21 cellular contexts compared by ENCODE assay signal in the genomic region with DNA sequence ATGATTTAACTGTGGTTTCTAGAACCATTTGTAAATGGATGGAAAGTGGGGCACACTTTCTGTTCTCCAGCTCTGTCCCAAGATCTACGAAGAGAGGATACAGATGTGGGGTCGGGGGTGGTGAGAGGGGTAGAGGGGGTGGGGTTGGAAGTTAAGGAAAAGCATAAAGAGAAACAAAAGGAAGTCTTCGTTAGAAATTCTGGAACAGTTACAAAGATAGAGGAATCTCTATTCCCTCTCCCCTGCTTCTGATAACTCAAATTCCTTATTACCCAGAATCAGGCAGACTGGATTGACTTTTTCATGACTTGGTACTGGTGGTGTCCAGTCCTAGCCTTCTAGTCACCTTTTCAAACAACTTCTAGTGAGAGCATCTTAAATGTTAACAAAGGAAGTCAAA. TPM values are rescaled to one million over a fixed set of nuclear protein-coding genes. Genes with fewer than 3 reads are reported as not detected.
A peak's percentile ranks its signal among the peaks of the same experiment; 100 is the strongest.
DNase-seq lines count a peak whose midpoint lies in the region; ATAC-seq and TF ChIP-seq lines count a peak whose summit lies in the region.
"Had no signal": no experiment of that assay in that cellular context is flagged by ENCODE, and none has a peak within 500 bp of the region (broad histone marks: within the 10 kb centered on the region; RNA-seq: fewer than 3 reads in every experiment).

No MANE protein-coding gene starts in this region.

- H3F3A ChIP-seq in SK-N-SH (replicated peaks; ENCODE audit: insufficient read depth), result no peaks in the 10 kb centered on the region

- TF ChIP-seq CTCF in SK-N-SH (IDR thresholded peaks at IDR 0.05), result no peak
- no peak for TF ChIP-seq CTCF in esophagus muscularis mucosa (IDR thresholded peaks at IDR 0.05)
- no peak for TF ChIP-seq CTCF in hepatocyte (IDR thresholded peaks at IDR 0.05; ENCODE audit: poor library complexity)
- TF ChIP-seq CTCF in sigmoid colon (IDR thresholded peaks at IDR 0.05), result no peak

- POLR2A ChIA-PET in SK-N-SH (lab: Yijun Ruan, JAX), result no interaction called here

- TF ChIP-seq RAD21 in SK-N-SH (IDR thresholded peaks at IDR 0.05; ENCODE audit: low read length), result no peak

- H3K9ac ChIP-seq in SK-N-SH, result no peak overlapping the region
- H3K9ac ChIP-seq: BLaER1 treated with 17β-estradiol and CSF1 and Interleukin-3, amounts not matched to agents 10 nM and 100 nM had no signal

- H3K4me1 ChIP-seq in SK-N-SH (ENCODE audit: control insufficient read depth in 1 of 2, insufficient read depth in 2 of 2, low read depth in 1 of 2, low read length in 1 of 2), result no peaks in the 10 kb centered on the region
- peaks cover 0 to 62% (median 49%) of the 10 kb centered on the region in 4 donors for H3K4me1 ChIP-seq in esophagus muscularis mucosa
- no peaks in the 10 kb centered on the region for H3K4me1 ChIP-seq in hepatocyte (ENCODE audit: insufficient read depth)
- peaks cover 0 to 62% (median 45%) of the 10 kb centered on the region in 4 donors for H3K4me1 ChIP-seq in sigmoid colon
- H3K4me1 ChIP-seq: A549; BLaER1 treated with 17β-estradiol and CSF1 and Interleukin-3, amounts not matched to agents 10 nM and 100 nM had no signal

- ATAC-seq in SK-N-SH treated with all-trans-retinoic acid at 6 μM for 48 hours, result no peak
- ATAC-seq in HG03565 (IDR thresholded peaks at IDR 0.05; ENCODE audit: unreplicated experiment), result no peak
- no peak for ATAC-seq in HG03571 (IDR thresholded peaks at IDR 0.05; ENCODE audit: unreplicated experiment)
- ATAC-seq: A549; CD8-positive, alpha-beta T cell had no signal

- no peak overlapping the region for H3K4me2 ChIP-seq in SK-N-SH
- H3K4me2 ChIP-seq in hepatocyte, result no peak overlapping the region
- H3K4me2 ChIP-seq: A549; BLaER1 treated with 17β-estradiol and CSF1 and Interleukin-3, amounts not matched to agents 10 nM and 100 nM had no signal

- H3K9me2 ChIP-seq in SK-N-SH (no peaks in the 10 kb centered on the region), hepatocyte (replicated peaks; ENCODE audit: insufficient read depth) (no peaks in the 10 kb centered on the region)

- H3K4me3 ChIP-seq in SK-N-SH (ENCODE audit: low read depth in 2 of 2, low read length in 1 of 2) (no peak overlapping the region), esophagus muscularis mucosa (no peak overlapping the region), hepatocyte (no peak overlapping the region), sigmoid colon (no peak overlapping the region)
- H3K4me3 ChIP-seq: A549; BLaER1 treated with 17β-estradiol and CSF1 and Interleukin-3, amounts not matched to agents 10 nM and 100 nM had no signal

- whole genome bisulfite sequencing in SK-N-SH (ENCODE audit: low lambda C conversion rate), result 9% methylated on average over 3 of the region's 3 CpGs
- 42% methylated on average over 3 of the region's 3 CpGs for WGBS in esophagus muscularis mucosa
- 71% methylated on average over 3 of the region's 3 CpGs for WGBS in hepatocyte (ENCODE audit: low lambda C conversion rate, missing lambda C conversion rate)
- WGBS in sigmoid colon, 2 donors, result 59 to 69% methylated on average over 3 of the region's 3 CpGs

- no peak overlapping the region for H3K27ac ChIP-seq in SK-N-SH (ENCODE audit: low read depth in 2 of 2, low read length in 1 of 2)
- H3K27ac ChIP-seq in esophagus muscularis mucosa (replicated peaks in 1 of 4), result peak overlapping the region; percentile 78 to 84 (median 80)
- peak overlapping the region; percentile 9 for H3K27ac ChIP-seq in hepatocyte
- peak overlapping the region; percentile 53 to 79 (median 77) for H3K27ac ChIP-seq in sigmoid colon
- H3K27ac ChIP-seq: 22Rv1; A549; BLaER1 treated with 17β-estradiol and CSF1 and Interleukin-3, amounts not matched to agents 10 nM and 100 nM; C4-2B had no signal

- CTCF ChIA-PET in SK-N-SH (lab: Yijun Ruan, JAX), result no interaction called here

- H2AFZ ChIP-seq in SK-N-SH (ENCODE audit: low read depth), result 0 out of 2 replicates have a peak overlapping the region, but pooled peaks have one; percentile 16
- no peak overlapping the region for H2AFZ ChIP-seq in hepatocyte

- H3K79me2 ChIP-seq in SK-N-SH (ENCODE audit: insufficient read depth) (no peaks in the 10 kb centered on the region), hepatocyte (no peaks in the 10 kb centered on the region)

- TF ChIP-seq POLR2A in esophagus muscularis mucosa (IDR thresholded peaks at IDR 0.05; ENCODE audit: low read depth) (no peak), sigmoid colon (IDR thresholded peaks at IDR 0.05) (no peak)

- no peak for DNase-seq in SK-N-SH
- DNase-seq in esophagus muscularis mucosa (ENCODE audit: extremely low spot score), result no peak
- no peak for DNase-seq in hepatocyte (ENCODE audit: low spot score)
- no peak for DNase-seq in sigmoid colon
- no peak for DNase-seq in NCI-H2196 treated with DMSO at 0.1 percent for 48 hours (lab: John Stamatoyannopoulos, UW; ENCODE audit: unreplicated experiment)
- DNase-seq: AML-193; Caco-2; Calu3; CD4-positive, alpha-beta T cell; CD8-positive, alpha-beta T cell; DMS79 treated with DMSO at 0.1 percent for 48 hours; GF-D8 had no signal

- intact Hi-C loops in esophagus muscularis mucosa (cut with DNase I) (no loop called here), sigmoid colon (cut with DNase I) (loop anchor here (2.0 to 10.0 kb wide), 3 partner anchors 17 to 149 kb away; a partner anchor contains a TSS)

- H3K36me3 ChIP-seq in SK-N-SH (replicated peaks in 1 of 2; ENCODE audit: control insufficient read depth in 1 of 2, insufficient read depth in 2 of 2, low read length in 1 of 2) (no peaks in the 10 kb centered on the region), esophagus muscularis mucosa (no peaks in the 10 kb centered on the region), hepatocyte (replicated peaks; ENCODE audit: insufficient read depth, low read depth) (no peaks in the 10 kb centered on the region), sigmoid colon (no peaks in the 10 kb centered on the region)
- H3K36me3 ChIP-seq: BLaER1 treated with 17β-estradiol and CSF1 and Interleukin-3, amounts not matched to agents 10 nM and 100 nM had no signal

- H3K9me3 ChIP-seq in SK-N-SH (no peaks in the 10 kb centered on the region), esophagus muscularis mucosa (no peaks in the 10 kb centered on the region), hepatocyte (ENCODE audit: low read depth) (no peaks in the 10 kb centered on the region), sigmoid colon (no peaks in the 10 kb centered on the region)
- H3K9me3 ChIP-seq: A549, Caco-2 had no signal

- H3K27me3 ChIP-seq in SK-N-SH (ENCODE audit: insufficient read depth) (peaks cover 3% of the 10 kb centered on the region; the same call in 1 of the 2 replicates), esophagus muscularis mucosa (no peaks in the 10 kb centered on the region), hepatocyte (no peaks in the 10 kb centered on the region), sigmoid colon (no peaks in the 10 kb centered on the region)
- H3K27me3 ChIP-seq: BLaER1 treated with 17β-estradiol and CSF1 and Interleukin-3, amounts not matched to agents 10 nM and 100 nM had no signal

- TF ChIP-seq EP300 in SK-N-SH (IDR thresholded peaks at IDR 0.05; ENCODE audit: borderline replicate concordance in 1 of 2, low read depth in 1 of 2, low read length in 1 of 2), result no peak
- TF ChIP-seq EP300 in esophagus muscularis mucosa (IDR thresholded peaks at IDR 0.05), result no peak
- TF ChIP-seq EP300 in sigmoid colon (IDR thresholded peaks at IDR 0.05), result no peak

- H4K20me1 ChIP-seq in SK-N-SH (ENCODE audit: insufficient read depth) (no peaks in the 10 kb centered on the region), hepatocyte (ENCODE audit: insufficient read depth, poor library complexity, severe bottlenecking) (no peaks in the 10 kb centered on the region)
- H4K20me1 ChIP-seq: BLaER1 treated with 17β-estradiol and CSF1 and Interleukin-3, amounts not matched to agents 10 nM and 100 nM had no signal

TF ChIP-seq in SK-N-SH, 30 proteins besides CTCF, POLR2A, EP300 and RAD21 (continues in another document):
- TF ChIP-seq MEF2A (IDR thresholded peaks at IDR 0.05; ENCODE audit: borderline replicate concordance, low read depth), result no peak
- TF ChIP-seq FOXM1 (IDR thresholded peaks at IDR 0.05; ENCODE audit: low read depth), result no peak
- TF ChIP-seq ELF1 (IDR thresholded peaks at IDR 0.05), result no peak

TF ChIP-seq in SK-N-SH treated with all-trans-retinoic acid at 6 μM for 48 hours, 23 proteins besides CTCF, POLR2A, EP300 and RAD21 (continues in another document):
- no peak for TF ChIP-seq PPARA (CRISPR knock-in tag; IDR thresholded peaks at IDR 0.05; ENCODE audit: borderline replicate concordance)
- TF ChIP-seq ESRRG (CRISPR knock-in tag; IDR thresholded peaks at IDR 0.05), result no peak
- TF ChIP-seq, protein P1, sequence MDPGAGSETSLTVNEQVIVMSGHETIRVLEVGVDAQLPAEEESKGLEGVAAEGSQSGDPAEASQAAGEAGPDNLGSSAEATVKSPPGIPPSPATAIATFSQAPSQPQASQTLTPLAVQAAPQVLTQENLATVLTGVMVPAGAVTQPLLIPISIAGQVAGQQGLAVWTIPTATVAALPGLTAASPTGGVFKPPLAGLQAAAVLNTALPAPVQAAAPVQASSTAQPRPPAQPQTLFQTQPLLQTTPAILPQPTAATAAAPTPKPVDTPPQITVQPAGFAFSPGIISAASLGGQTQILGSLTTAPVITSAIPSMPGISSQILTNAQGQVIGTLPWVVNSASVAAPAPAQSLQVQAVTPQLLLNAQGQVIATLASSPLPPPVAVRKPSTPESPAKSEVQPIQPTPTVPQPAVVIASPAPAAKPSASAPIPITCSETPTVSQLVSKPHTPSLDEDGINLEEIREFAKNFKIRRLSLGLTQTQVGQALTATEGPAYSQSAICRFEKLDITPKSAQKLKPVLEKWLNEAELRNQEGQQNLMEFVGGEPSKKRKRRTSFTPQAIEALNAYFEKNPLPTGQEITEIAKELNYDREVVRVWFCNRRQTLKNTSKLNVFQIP (CRISPR knock-in tag; IDR thresholded peaks at IDR 0.05; ENCODE audit: borderline replicate concordance, low read depth), result no peak
- TF ChIP-seq, protein P2, sequence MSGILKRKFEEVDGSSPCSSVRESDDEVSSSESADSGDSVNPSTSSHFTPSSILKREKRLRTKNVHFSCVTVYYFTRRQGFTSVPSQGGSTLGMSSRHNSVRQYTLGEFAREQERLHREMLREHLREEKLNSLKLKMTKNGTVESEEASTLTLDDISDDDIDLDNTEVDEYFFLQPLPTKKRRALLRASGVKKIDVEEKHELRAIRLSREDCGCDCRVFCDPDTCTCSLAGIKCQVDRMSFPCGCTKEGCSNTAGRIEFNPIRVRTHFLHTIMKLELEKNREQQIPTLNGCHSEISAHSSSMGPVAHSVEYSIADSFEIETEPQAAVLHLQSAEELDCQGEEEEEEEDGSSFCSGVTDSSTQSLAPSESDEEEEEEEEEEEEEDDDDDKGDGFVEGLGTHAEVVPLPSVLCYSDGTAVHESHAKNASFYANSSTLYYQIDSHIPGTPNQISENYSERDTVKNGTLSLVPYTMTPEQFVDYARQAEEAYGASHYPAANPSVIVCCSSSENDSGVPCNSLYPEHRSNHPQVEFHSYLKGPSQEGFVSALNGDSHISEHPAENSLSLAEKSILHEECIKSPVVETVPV (CRISPR knock-in tag; IDR thresholded peaks at IDR 0.05), result no peak

RNA-seq across cellular contexts. Expression of a gene that starts 4.9 kb away (rescaled TPM):
- polyA plus RNA-seq in SK-N-SH (2012; rRNA removed) (not detected in 2 replicates), hepatocyte (not detected in 2 replicates), sigmoid colon (under 1 TPM in 1 of 3 donors, not detected in 2; 0.09 TPM)
- polyA plus RNA-seq in SK-N-SH (2012; cell fraction: cytosol; rRNA removed), result not detected in 2 replicates
- polyA plus RNA-seq in SK-N-SH (2012; cell fraction: nucleus; rRNA removed), result not detected in 2 replicates
- total RNA-seq in esophagus muscularis mucosa (under 1 TPM in 1 of 4 donors, not detected in 3; 0.32 TPM), hepatocyte (0.33 TPM in 1 of 2 replicates, not detected in the other), sigmoid colon (not detected)
- total RNA-seq: A172 had no signal
- polyA plus RNA-seq: BJ had no signal

Comparison
In these comparisons a context has a peak if more than half of its experiments do, and no peak if none do; other contexts are left out.
1. H3K27ac ChIP-seq: peak in esophagus muscularis mucosa (4 of 4), hepatocyte (single experiment) and sigmoid colon (4 of 4); none in SK-N-SH (0 of 2).